ENCODE assay signal across 8 cellular contexts in the genomic region with DNA sequence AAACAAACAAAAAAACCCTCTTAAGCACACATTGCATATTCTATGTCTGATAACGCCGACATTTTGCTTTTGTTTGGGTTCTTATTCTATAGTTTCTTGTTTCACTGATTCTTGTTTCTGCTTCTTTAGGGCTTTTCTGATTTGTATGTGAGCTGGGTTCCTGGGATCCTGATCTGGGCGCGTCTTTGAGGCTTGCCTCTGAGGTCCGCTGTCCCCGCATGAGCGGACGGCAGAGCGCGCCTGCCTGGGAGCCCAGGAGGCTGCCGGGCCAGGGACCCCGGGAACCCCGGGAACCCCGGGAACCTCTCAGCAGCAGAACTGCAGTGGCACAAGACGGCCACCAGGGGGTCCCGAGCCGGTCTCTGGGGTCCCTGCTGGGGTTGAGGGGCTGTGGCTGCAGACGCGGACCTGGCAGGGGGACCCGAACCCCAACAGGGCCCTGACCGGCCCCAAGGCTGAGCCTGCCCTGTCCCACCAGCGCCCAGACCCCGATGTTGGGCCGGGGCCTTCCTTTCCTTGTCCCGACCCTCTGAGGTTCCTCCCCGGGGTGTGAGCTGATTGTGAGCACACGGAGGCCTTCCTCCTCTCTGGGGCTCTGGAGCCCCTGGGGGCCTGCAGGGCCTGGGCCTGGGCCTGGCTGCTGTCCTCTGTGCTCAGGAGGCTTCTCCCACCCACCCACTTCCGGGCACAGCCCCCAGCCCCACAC. TPM values are rescaled to one million over a fixed set of nuclear protein-coding genes. Genes with fewer than 3 reads are reported as not detected.
DNase-seq lines count a peak whose midpoint lies in the region; ATAC-seq and TF ChIP-seq lines count a peak whose summit lies in the region.
"Not testable (repeated sequence)": the region's sequence is repeated elsewhere in the genome, so short reads cannot be mapped to it uniquely, and the experiment has no call there.

No MANE protein-coding gene starts in this region.

- WGBS in heart right ventricle, 2 donors, result 76 to 84% methylated on average over 12 to 19 of the region's 28 CpGs

- H3K4me1 Mint-ChIP-seq in WTC11; chondrocyte (ENCODE audit: low read depth); stimulated activated naive CD8-positive, alpha-beta T cell treated with anti-CD3 and anti-CD28 coated beads, Interleukin-15, amount 100 ng/mL, for 72 hours: not testable (repeated sequence)
- peaks cover 20 to 24% (median 24%) of the 10 kb centered on the region in 3 donors for H3K4me1 Mint-ChIP-seq in naive B cell

- peak overlapping the region; percentile 80 for H3K27ac ChIP-seq in BLaER1
- H3K27ac ChIP-seq in heart right ventricle, result not testable (repeated sequence)

- CTCF ChIA-PET in WTC11 (lab: Charles Lee), result not testable (repeated sequence)

- H3K27me3 ChIP-seq in BLaER1, result not testable (repeated sequence)
- peaks cover 0 to 14% (median 6%) of the 10 kb centered on the region in 7 donors for H3K27me3 ChIP-seq in heart right ventricle

- H3K36me3 Mint-ChIP-seq in WTC11 (peaks cover 38% of the 10 kb centered on the region), naive B cell (peaks cover 0 to 15% of the 10 kb centered on the region in 2 donors)
- not testable (repeated sequence) for H3K36me3 Mint-ChIP-seq in chondrocyte (ENCODE audit: low read depth)

- peak; percentile 29; the same call in 1 of the 2 replicates for ATAC-seq in WTC11
- peak in 5 of 8 donors; percentile 5 to 56 (median 21) for ATAC-seq in heart right ventricle
- not testable (repeated sequence) for ATAC-seq in naive B cell (ENCODE audit: low read depth in 2 of 2)
- peak; percentile 16 for ATAC-seq in stimulated activated naive CD8-positive, alpha-beta T cell treated with anti-CD3 and anti-CD28 coated beads, Interleukin-15, amount 100 ng/mL, for 72 hours

- intact Hi-C loops in heart right ventricle (cut with DNase I), result loop anchor here in 1 of 10 donors (10.0 kb wide), 1 partner anchor 386 kb away; no protein-coding TSS in a partner anchor

- H3K9ac ChIP-seq in BLaER1, result peak overlapping the region; percentile 68; the same call in 1 of the 2 replicates

- H3K4me1 ChIP-seq in BLaER1, result peaks cover 22% of the 10 kb centered on the region
- not testable (repeated sequence) for H3K4me1 ChIP-seq in heart right ventricle

- not testable (repeated sequence) for H3K27me3 Mint-ChIP-seq in WTC11 (ENCODE audit: low read depth); naive B cell
- peaks cover 27% of the 10 kb centered on the region for H3K27me3 Mint-ChIP-seq in chondrocyte (ENCODE audit: low read depth)
- H3K27me3 Mint-ChIP-seq in stimulated activated naive CD8-positive, alpha-beta T cell treated with anti-CD3 and anti-CD28 coated beads, Interleukin-15, amount 100 ng/mL, for 72 hours, result peaks cover 22% of the 10 kb centered on the region

- H3K9me3 Mint-ChIP-seq in WTC11 (peaks cover 46% of the 10 kb centered on the region), naive B cell (peaks cover 0 to 12% (median 0%) of the 10 kb centered on the region in 7 donors)
- not testable (repeated sequence) for H3K9me3 Mint-ChIP-seq in chondrocyte (ENCODE audit: low read depth)
- peaks cover 12 to 13% of the 10 kb centered on the region in 2 donors for H3K9me3 Mint-ChIP-seq in stimulated activated naive CD8-positive, alpha-beta T cell treated with anti-CD3 and anti-CD28 coated beads, Interleukin-15, amount 100 ng/mL, for 72 hours

- not testable (repeated sequence) for H3K27ac Mint-ChIP-seq in WTC11; chondrocyte (ENCODE audit: unreplicated experiment); naive B cell; stimulated activated naive CD8-positive, alpha-beta T cell treated with anti-CD3 and anti-CD28 coated beads, Interleukin-15, amount 100 ng/mL, for 72 hours

- POLR2A ChIA-PET in WTC11 (lab: Charles Lee), result not testable (repeated sequence)

- H3K4me3 Mint-ChIP-seq in WTC11; chondrocyte (ENCODE audit: unreplicated experiment); naive B cell; stimulated activated naive CD8-positive, alpha-beta T cell treated with anti-CD3 and anti-CD28 coated beads, Interleukin-15, amount 100 ng/mL, for 72 hours: not testable (repeated sequence)

- not testable (repeated sequence) for H3K36me3 ChIP-seq in BLaER1, heart right ventricle

- TF ChIP-seq POLR2A in NB4 (IDR thresholded peaks at IDR 0.05; ENCODE audit: extremely low read depth, insufficient read length), result not testable (repeated sequence)

- DNase-seq in NB4 (ENCODE audit: low read depth) (peak; percentile 35), naive B cell (peak; percentile 39)
- not testable (repeated sequence) for DNase-seq in WTC11 (ENCODE audit: low spot score); chondrocyte (ENCODE audit: low spot score); heart right ventricle
- peak in 1 of 2 donors; percentile 31 for DNase-seq in stimulated activated naive CD8-positive, alpha-beta T cell treated with anti-CD3 and anti-CD28 coated beads, Interleukin-15, amount 100 ng/mL, for 72 hours

- H3K9me3 ChIP-seq in BLaER1, heart right ventricle: not testable (repeated sequence)

- H3K4me3 ChIP-seq in BLaER1, result peak overlapping the region; percentile 54; the same call in 1 of the 2 replicates
- H3K4me3 ChIP-seq in GM12875 (ENCODE audit: low read depth, low read length); NB4 (ENCODE audit: low read depth, low read length); heart right ventricle: not testable (repeated sequence)

- TF ChIP-seq CTCF in GM12875 (IDR thresholded peaks at IDR 0.05; ENCODE audit: borderline replicate concordance, insufficient read depth, low read depth, low read length), result peak; percentile 26; the same call in 1 of the 2 replicates
- not testable (repeated sequence) for TF ChIP-seq CTCF in NB4 (IDR thresholded peaks at IDR 0.05; ENCODE audit: low read depth, low read length); WTC11 (IDR thresholded peaks at IDR 0.05)
- TF ChIP-seq CTCF in chondrocyte (IDR thresholded peaks at IDR 0.05), result peak; percentile 63
- TF ChIP-seq CTCF in heart right ventricle (IDR thresholded peaks at IDR 0.05), result peak in 8 of 9 donors; percentile 10 to 48 (median 46)

- H4K20me1 ChIP-seq in BLaER1, result not testable (repeated sequence)

- H3K4me2 ChIP-seq in BLaER1, result peak overlapping the region; percentile 81

RNA-seq across cellular contexts. Expression of a gene that starts 32.2 kb away (rescaled TPM):
- total RNA-seq in WTC11 (2021), result 0.81 to 1.9 TPM (median 1.5 TPM) in 3 replicates
- total RNA-seq in chondrocyte, result 4.4 to 8.9 TPM (median 6.0 TPM) in 3 replicates
- total RNA-seq in heart right ventricle, result 1 to 10 TPM in 8 of 10 donors, under 1 TPM in 2; 0.93 to 2.3 (median 1.7) TPM
- 1 to 10 TPM; 1.3 to 2.6 TPM for polyA plus RNA-seq in heart right ventricle
- 1 to 10 TPM; 1.4 to 3.3 (median 1.9) TPM for polyA plus RNA-seq in naive B cell (ENCODE audit: low read depth in 6 of 6)
